Comparison of ENCODE assay signal across 9 cellular contexts in the genomic region with DNA sequence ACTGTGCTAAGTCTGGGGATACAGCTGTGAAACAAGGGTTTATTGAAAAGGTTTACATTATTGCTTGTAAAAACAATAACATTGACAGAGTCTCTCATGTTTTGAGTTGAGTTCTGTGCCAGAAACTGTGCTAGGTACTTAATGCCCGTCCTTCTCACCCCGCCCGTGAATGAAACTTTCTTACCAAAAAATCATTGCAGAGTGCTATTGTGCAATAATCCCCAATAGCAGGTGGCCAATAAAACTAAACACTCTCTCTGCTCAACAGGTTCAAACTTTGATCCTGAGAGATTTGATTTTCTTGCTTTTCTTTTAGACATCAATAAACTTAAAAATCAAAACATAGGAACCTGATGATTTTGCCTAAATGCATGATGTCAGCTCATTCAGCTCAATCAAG.
"Had no signal": no experiment of that assay in that cellular context is flagged by ENCODE, and none has a peak within 500 bp of the region (broad histone marks: within the 10 kb centered on the region; RNA-seq: fewer than 3 reads in every experiment).

No MANE protein-coding gene starts in this region.

- H3K9ac ChIP-seq: GM23248 had no signal

- DNase-seq: GM23248, GOT3, H9, HCEC 1CT, Kasumi-1, KG1 had no signal

- H3K27me3 Mint-ChIP-seq: IgD-negative memory B cell had no signal

- H3K4me3 ChIP-seq: GM23248 had no signal

- H2AFZ ChIP-seq: GM23248 had no signal

- FAIRE-seq: H54 had no signal

- H3K4me1 Mint-ChIP-seq: IgD-negative memory B cell had no signal

- H3K27ac ChIP-seq: GM23248, HL-60 had no signal

- H3K4me3 Mint-ChIP-seq: H9, IgD-negative memory B cell had no signal

- H3K27ac Mint-ChIP-seq: IgD-negative memory B cell had no signal
